ENCODE assay signal across 14 cellular contexts in the genomic region with DNA sequence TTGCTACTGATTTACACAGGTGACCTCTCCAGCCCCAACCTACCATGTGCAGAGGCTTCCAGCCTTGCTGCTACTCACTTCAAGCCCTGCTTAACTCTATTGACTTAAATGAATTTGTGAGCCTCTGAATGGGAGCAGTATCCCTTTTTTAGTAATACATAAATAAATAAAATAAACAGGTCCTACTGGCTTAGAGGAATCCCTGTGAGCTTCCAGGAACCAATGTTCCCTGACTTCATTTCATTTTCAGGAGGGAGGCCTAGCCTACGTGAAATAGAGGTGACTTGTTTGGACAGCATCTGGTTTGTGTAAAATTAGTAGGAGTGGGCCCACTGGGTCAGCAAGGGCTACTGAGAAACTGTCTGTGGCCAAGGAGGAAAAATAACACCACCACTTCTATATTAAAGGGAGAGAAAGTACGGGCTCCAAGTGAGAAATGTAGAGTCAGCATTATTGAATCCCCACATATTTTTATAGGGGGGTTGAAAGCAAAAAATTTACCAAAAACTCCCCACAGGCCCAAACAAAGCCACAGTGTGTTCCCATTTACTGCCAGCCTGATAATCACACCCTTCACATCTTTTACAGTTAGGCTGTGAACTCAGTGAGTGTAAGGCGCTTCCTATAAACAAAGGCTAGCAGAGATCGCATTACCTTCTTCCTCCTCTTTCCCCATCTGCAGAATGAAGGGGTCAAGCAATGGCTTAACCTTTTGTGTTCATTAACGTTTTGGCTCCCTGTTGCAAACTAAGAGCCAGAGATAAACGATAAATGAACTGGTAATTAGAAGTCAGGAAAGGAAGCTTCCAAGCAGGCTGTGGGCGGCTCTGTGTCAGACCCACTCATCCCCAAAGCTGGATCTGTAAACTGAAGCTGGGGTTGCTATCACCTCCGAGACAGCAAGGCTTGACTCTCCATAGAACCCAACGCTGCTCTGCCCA.
DNase-seq lines count a peak whose midpoint lies in the region; TF ChIP-seq lines count a peak whose summit lies in the region.
"Had no signal": no experiment of that assay in that cellular context is flagged by ENCODE, and none has a peak within 500 bp of the region (broad histone marks: within the 10 kb centered on the region; RNA-seq: fewer than 3 reads in every experiment).

No MANE protein-coding gene starts in this region.

- H4K8ac ChIP-seq in neuronal stem cell (ENCODE audit: low read depth, low read length), result no peak overlapping the region

- H3K36me3 ChIP-seq in HEK293 (ENCODE audit: control insufficient read depth in 2 of 2, insufficient read depth in 1 of 2, low read length in 2 of 2) (no peaks in the 10 kb centered on the region), neuronal stem cell (replicated peaks in 1 of 2; ENCODE audit: control insufficient read depth in 2 of 2, insufficient read depth in 2 of 2, low read length in 2 of 2) (no peaks in the 10 kb centered on the region)
- H3K36me3 ChIP-seq: BLaER1 treated with 17β-estradiol and CSF1 and Interleukin-3, amounts not matched to agents 10 nM and 100 nM; transverse colon had no signal

- no peak overlapping the region for H2BK15ac ChIP-seq in neuronal stem cell (ENCODE audit: low read length)

- CTCF ChIA-PET in HEK293 (lab: Yijun Ruan, JAX), result interaction anchor here (1.2 to 2.3 kb wide), 3 partner anchors 10 to 88 kb away, joined by 3 to 7 read pairs (median 4); no protein-coding TSS in a partner anchor

- H3K9me3 ChIP-seq in HEK293 (ENCODE audit: control insufficient read depth, insufficient read depth, low read depth, low read length), result peaks cover 2% of the 10 kb centered on the region; the same call in 1 of the 2 replicates
- peaks cover 0 to 3% of the 10 kb centered on the region in 2 donors for H3K9me3 ChIP-seq in neuronal stem cell (replicated peaks in 1 of 2; ENCODE audit: control insufficient read depth in 2 of 2, insufficient read depth in 1 of 2, low read depth in 1 of 2, low read length in 2 of 2)
- H3K9me3 ChIP-seq: transverse colon had no signal

- no CpG with 5 or more reads among the region's 9 CpGs for WGBS in neuronal stem cell (ENCODE audit: extremely low coverage in 2 of 2, insufficient read length in 2 of 2, insufficient replicate concordance in 1 of 2), 2 donors

- POLR2A ChIA-PET in HEK293 (lab: Yijun Ruan, JAX), result no interaction called here

- no peak overlapping the region for H3K18ac ChIP-seq in neuronal stem cell (ENCODE audit: low read length)

- H3K23ac ChIP-seq in neuronal stem cell (ENCODE audit: low read depth, low read length, poor library complexity), result no peak overlapping the region

- no peaks in the 10 kb centered on the region for H3K79me1 ChIP-seq in neuronal stem cell (ENCODE audit: low read depth, low read length)

- H3K4me3 ChIP-seq in HEK293 (ENCODE audit: low read depth, low read length) (no peak overlapping the region), fibroblast of mammary gland (ENCODE audit: control insufficient read depth, low read depth, low read length) (no peak overlapping the region), neuronal stem cell (ENCODE audit: low read length in 2 of 2) (no peak overlapping the region)
- H3K4me3 ChIP-seq: BLaER1 treated with 17β-estradiol and CSF1 and Interleukin-3, amounts not matched to agents 10 nM and 100 nM; transverse colon had no signal

- no peak overlapping the region for H3K14ac ChIP-seq in neuronal stem cell (ENCODE audit: low read length)

- H3K4me2 ChIP-seq in neuronal stem cell (ENCODE audit: insufficient read depth, low read length, poor library complexity, severe bottlenecking), result no peak overlapping the region
- H3K4me2 ChIP-seq: BLaER1 treated with 17β-estradiol and CSF1 and Interleukin-3, amounts not matched to agents 10 nM and 100 nM had no signal

- TF ChIP-seq CTCF in HEK293 (tag by site-specific recombination; IDR thresholded peaks at IDR 0.05) (no peak), fibroblast of mammary gland (conservative IDR thresholded peaks at IDR 0.05; ENCODE audit: control insufficient read depth, insufficient read depth, low read depth, low read length) (no peak)

- H3K4me1 ChIP-seq in HEK293 (ENCODE audit: control insufficient read depth, insufficient read depth, low read length), result peaks cover 21% of the 10 kb centered on the region
- H3K4me1 ChIP-seq in neuronal stem cell (ENCODE audit: control insufficient read depth in 2 of 2, insufficient read depth in 1 of 2, low read depth in 1 of 2, low read length in 2 of 2), result peaks cover 5 to 14% of the 10 kb centered on the region in 2 donors
- H3K4me1 ChIP-seq: BLaER1 treated with 17β-estradiol and CSF1 and Interleukin-3, amounts not matched to agents 10 nM and 100 nM had no signal

- peak; percentile 70 for DNase-seq in NCI-H2227 treated with DMSO at 0.1 percent for 48 hours (lab: John Stamatoyannopoulos, UW)
- peak; percentile 21 for DNase-seq in fibroblast of mammary gland (ENCODE audit: low read depth)
- DNase-seq in neuronal stem cell (ENCODE audit: low spot score), result peak; percentile 81
- no peak for DNase-seq in stimulated activated CD4-positive, alpha-beta T cell treated with anti-CD3 and anti-CD28 coated beads, Interleukin-4, amount 100 ng/mL, for 4 hours
- no peak for DNase-seq in activated CD4-positive, alpha-beta T cell treated with anti-CD3 and anti-CD28 coated beads for 48 hours
- DNase-seq in occipital lobe (lab: John Stamatoyannopoulos, UW), result no peak
- DNase-seq in T1000 (lab: John Stamatoyannopoulos, UW), result no peak
- DNase-seq: activated CD4-positive, alpha-beta T cell treated with anti-CD3 and anti-CD28 coated beads for 36 hours; mammary epithelial cell; NCI-H1694 treated with DMSO at 0.1 percent for 48 hours; NK-92 treated with Interleukin-12 subunit alpha and Interleukin-12 subunit beta, amount 100 ng/mL, for 24 hours; transverse colon had no signal

- no peak overlapping the region for H2BK12ac ChIP-seq in neuronal stem cell (ENCODE audit: low read length)

- H4K91ac ChIP-seq in neuronal stem cell (ENCODE audit: low read depth, low read length, poor library complexity), result no peak overlapping the region

- peak overlapping the region; percentile 38; the same call in 1 of the 2 replicates for H3K27ac ChIP-seq in HEK293 (ENCODE audit: extremely low read depth, low read depth, low read length)
- peak overlapping the region; percentile 59 for H3K27ac ChIP-seq in neuronal stem cell (replicated peaks; ENCODE audit: low read length)
- H3K27ac ChIP-seq: BLaER1 treated with 17β-estradiol and CSF1 and Interleukin-3, amounts not matched to agents 10 nM and 100 nM; transverse colon had no signal

- peak overlapping the region; percentile 84 for H2AFZ ChIP-seq in neuronal stem cell (ENCODE audit: low read length)

- no peak overlapping the region for H3K4ac ChIP-seq in neuronal stem cell (ENCODE audit: low read length)

- no peaks in the 10 kb centered on the region for H3K27me3 ChIP-seq in neuronal stem cell (ENCODE audit: control insufficient read depth in 3 of 3, insufficient read depth in 3 of 3, low read depth in 1 of 3, low read length in 3 of 3)
- H3K27me3 ChIP-seq: BLaER1 treated with 17β-estradiol and CSF1 and Interleukin-3, amounts not matched to agents 10 nM and 100 nM had no signal

- no peak overlapping the region for H2AK5ac ChIP-seq in neuronal stem cell (ENCODE audit: low read depth, low read length)

- H2BK5ac ChIP-seq in neuronal stem cell (ENCODE audit: low read length), result no peak overlapping the region

- H2BK120ac ChIP-seq in neuronal stem cell (ENCODE audit: low read depth, low read length), result no peak overlapping the region

- H3K9ac ChIP-seq in neuronal stem cell (ENCODE audit: low read depth, low read length, poor library complexity), result no peak overlapping the region
- H3K9ac ChIP-seq: BLaER1 treated with 17β-estradiol and CSF1 and Interleukin-3, amounts not matched to agents 10 nM and 100 nM had no signal

TF ChIP-seq in HEK293, 187 proteins besides CTCF, POLR2A, EP300 and RAD21 (continues in another document):
- TF ChIP-seq, protein P1, sequence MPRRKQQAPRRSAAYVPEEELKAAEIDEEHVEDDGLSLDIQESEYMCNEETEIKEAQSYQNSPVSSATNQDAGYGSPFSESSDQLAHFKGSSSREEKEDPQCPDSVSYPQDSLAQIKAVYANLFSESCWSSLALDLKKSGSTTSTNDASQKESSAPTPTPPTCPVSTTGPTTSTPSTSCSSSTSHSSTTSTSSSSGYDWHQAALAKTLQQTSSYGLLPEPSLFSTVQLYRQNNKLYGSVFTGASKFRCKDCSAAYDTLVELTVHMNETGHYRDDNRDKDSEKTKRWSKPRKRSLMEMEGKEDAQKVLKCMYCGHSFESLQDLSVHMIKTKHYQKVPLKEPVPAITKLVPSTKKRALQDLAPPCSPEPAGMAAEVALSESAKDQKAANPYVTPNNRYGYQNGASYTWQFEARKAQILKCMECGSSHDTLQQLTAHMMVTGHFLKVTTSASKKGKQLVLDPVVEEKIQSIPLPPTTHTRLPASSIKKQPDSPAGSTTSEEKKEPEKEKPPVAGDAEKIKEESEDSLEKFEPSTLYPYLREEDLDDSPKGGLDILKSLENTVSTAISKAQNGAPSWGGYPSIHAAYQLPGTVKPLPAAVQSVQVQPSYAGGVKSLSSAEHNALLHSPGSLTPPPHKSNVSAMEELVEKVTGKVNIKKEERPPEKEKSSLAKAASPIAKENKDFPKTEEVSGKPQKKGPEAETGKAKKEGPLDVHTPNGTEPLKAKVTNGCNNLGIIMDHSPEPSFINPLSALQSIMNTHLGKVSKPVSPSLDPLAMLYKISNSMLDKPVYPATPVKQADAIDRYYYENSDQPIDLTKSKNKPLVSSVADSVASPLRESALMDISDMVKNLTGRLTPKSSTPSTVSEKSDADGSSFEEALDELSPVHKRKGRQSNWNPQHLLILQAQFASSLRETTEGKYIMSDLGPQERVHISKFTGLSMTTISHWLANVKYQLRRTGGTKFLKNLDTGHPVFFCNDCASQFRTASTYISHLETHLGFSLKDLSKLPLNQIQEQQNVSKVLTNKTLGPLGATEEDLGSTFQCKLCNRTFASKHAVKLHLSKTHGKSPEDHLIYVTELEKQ (tag by site-specific recombination; IDR thresholded peaks at IDR 0.05; ENCODE audit: borderline replicate concordance), result peak; percentile 68; the same call in 1 of the 2 replicates
- TF ChIP-seq ZNF600 (tag by site-specific recombination; IDR thresholded peaks at IDR 0.05), result peak; percentile 68
- TF ChIP-seq, protein P2, sequence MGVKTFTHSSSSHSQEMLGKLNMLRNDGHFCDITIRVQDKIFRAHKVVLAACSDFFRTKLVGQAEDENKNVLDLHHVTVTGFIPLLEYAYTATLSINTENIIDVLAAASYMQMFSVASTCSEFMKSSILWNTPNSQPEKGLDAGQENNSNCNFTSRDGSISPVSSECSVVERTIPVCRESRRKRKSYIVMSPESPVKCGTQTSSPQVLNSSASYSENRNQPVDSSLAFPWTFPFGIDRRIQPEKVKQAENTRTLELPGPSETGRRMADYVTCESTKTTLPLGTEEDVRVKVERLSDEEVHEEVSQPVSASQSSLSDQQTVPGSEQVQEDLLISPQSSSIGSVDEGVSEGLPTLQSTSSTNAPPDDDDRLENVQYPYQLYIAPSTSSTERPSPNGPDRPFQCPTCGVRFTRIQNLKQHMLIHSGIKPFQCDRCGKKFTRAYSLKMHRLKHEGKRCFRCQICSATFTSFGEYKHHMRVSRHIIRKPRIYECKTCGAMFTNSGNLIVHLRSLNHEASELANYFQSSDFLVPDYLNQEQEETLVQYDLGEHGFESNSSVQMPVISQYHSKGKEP (tag by site-specific recombination; IDR thresholded peaks at IDR 0.05), result 0 out of 2 replicates have a peak, but pooled peaks have one; percentile 19

Comparison
In these comparisons a context has a peak if more than half of its experiments do, and no peak if none do; other contexts are left out.
1. DNase-seq: peak in NCI-H2227 treated with DMSO at 0.1 percent for 48 hours (single experiment), fibroblast of mammary gland (single experiment) and neuronal stem cell (single experiment); none in stimulated activated CD4-positive, alpha-beta T cell treated with anti-CD3 and anti-CD28 coated beads, Interleukin-4, amount 100 ng/mL, for 4 hours (0 of 2), activated CD4-positive, alpha-beta T cell treated with anti-CD3 and anti-CD28 coated beads for 48 hours (single experiment), occipital lobe (single experiment) and T1000 (single experiment).